ENCODE assay signal across 1 cellular context in genomic region chr15:82045179-82045891, GRCh38.
TF ChIP-seq lines count a peak whose summit lies in the region.

No MANE protein-coding gene starts in this region.

TF ChIP-seq in HEK293, 187 proteins besides CTCF, POLR2A, EP300 and RAD21 (continued from another document):
- TF ChIP-seq PRDM10 (tag by site-specific recombination; IDR thresholded peaks at IDR 0.05) = no peak
- TF ChIP-seq ZBTB6 (tag by site-specific recombination; IDR thresholded peaks at IDR 0.05) = no peak
- TF ChIP-seq ZBTB7A (tag by site-specific recombination; IDR thresholded peaks at IDR 0.05; ENCODE audit: low read depth) = no peak
- no peak for TF ChIP-seq ZNF549 (tag by site-specific recombination; IDR thresholded peaks at IDR 0.05)
- no peak for TF ChIP-seq HOXC10 (CRISPR knock-in tag; IDR thresholded peaks at IDR 0.05)
- no peak for TF ChIP-seq ZNF521 (tag by site-specific recombination; IDR thresholded peaks at IDR 0.05)
- no peak for TF ChIP-seq YY1 (tag by site-specific recombination; IDR thresholded peaks at IDR 0.05)
- TF ChIP-seq ZNF571 (tag by site-specific recombination; IDR thresholded peaks at IDR 0.05) = no peak
- 0 out of 2 replicates have a peak, but pooled peaks have one; percentile 15 for TF ChIP-seq ZNF184 (tag by site-specific recombination; IDR thresholded peaks at IDR 0.05)
- TF ChIP-seq ZNF2 (tag by site-specific recombination; IDR thresholded peaks at IDR 0.05) = peak; percentile 21; the same call in 1 of the 2 replicates
- TF ChIP-seq ZBTB48 (tag by site-specific recombination; IDR thresholded peaks at IDR 0.05) = 0 out of 2 replicates have a peak, but pooled peaks have one; percentile 43
- no peak for TF ChIP-seq ZNF362 (tag by site-specific recombination; IDR thresholded peaks at IDR 0.05)
- no peak for TF ChIP-seq ZNF48 (tag by site-specific recombination; IDR thresholded peaks at IDR 0.05)
- no peak for TF ChIP-seq ZNF639 (tag by site-specific recombination; IDR thresholded peaks at IDR 0.05)
- TF ChIP-seq TCF7L2 (IDR thresholded peaks at IDR 0.05; ENCODE audit: borderline replicate concordance, low read depth, low read length) = no peak
- TF ChIP-seq PRDM4 (tag by site-specific recombination; IDR thresholded peaks at IDR 0.05) = no peak
- no peak for TF ChIP-seq YY2 (tag by site-specific recombination; IDR thresholded peaks at IDR 0.05)
- TF ChIP-seq ZNF548 (tag by site-specific recombination; IDR thresholded peaks at IDR 0.05) = no peak
- no peak for TF ChIP-seq ZNF23 (tag by site-specific recombination; IDR thresholded peaks at IDR 0.05; ENCODE audit: borderline replicate concordance)
- no peak for TF ChIP-seq ZNF274 (IDR thresholded peaks at IDR 0.05; ENCODE audit: low read length)
- TF ChIP-seq ZNF274 (tag by site-specific recombination; IDR thresholded peaks at IDR 0.05; ENCODE audit: borderline replicate concordance) = no peak
- no peak for TF ChIP-seq ZNF354C (tag by site-specific recombination; IDR thresholded peaks at IDR 0.05; ENCODE audit: borderline replicate concordance, low read depth)
- TF ChIP-seq ZNF561 (tag by site-specific recombination; IDR thresholded peaks at IDR 0.05; ENCODE audit: borderline replicate concordance) = no peak; the same call in 1 of the 2 replicates
- peak; percentile 98 for TF ChIP-seq ZNF341 (tag by site-specific recombination; IDR thresholded peaks at IDR 0.05; ENCODE audit: low read depth)
- peak; percentile 80 for TF ChIP-seq ZBTB26 (tag by site-specific recombination; optimal IDR thresholded peaks at IDR 0.05)
- TF ChIP-seq PRDM1 (tag by site-specific recombination; IDR thresholded peaks at IDR 0.05) = peak; percentile 55
- no peak for TF ChIP-seq FEZF1 (tag by site-specific recombination; IDR thresholded peaks at IDR 0.05)
- TF ChIP-seq PBX3 (CRISPR knock-in tag; IDR thresholded peaks at IDR 0.05) = no peak
- TF ChIP-seq ZBTB8A (tag by site-specific recombination; IDR thresholded peaks at IDR 0.05) = no peak
TF ChIP-seq in HEK293: peak in this region for 24.
